ENCODE assay signal across 29 cellular contexts in genomic region chr6:46862381-46862780, GRCh38. TPM values are rescaled to one million over a fixed set of nuclear protein-coding genes. Genes with fewer than 3 reads are reported as not detected.
DNase-seq lines count a peak whose midpoint lies in the region; ATAC-seq and TF ChIP-seq lines count a peak whose summit lies in the region.
"Had no signal": no experiment of that assay in that cellular context is flagged by ENCODE, and none has a peak within 500 bp of the region (broad histone marks: within the 10 kb centered on the region; RNA-seq: fewer than 3 reads in every experiment).

No MANE protein-coding gene starts in this region.

- no peaks in the 10 kb centered on the region for H3K4me1 Mint-ChIP-seq in chondrocyte (ENCODE audit: low read depth)
- no peaks in the 10 kb centered on the region for H3K4me1 Mint-ChIP-seq in progenitor cell of endocrine pancreas (ENCODE audit: low read depth)
- H3K4me1 Mint-ChIP-seq: activated CD4-positive, alpha-beta memory T cell treated with anti-CD3 and anti-CD28 coated beads, Interleukin-2, amount 10 ng/mL, durations not matched to agents 7 days and 5 days; CD8-positive, alpha-beta memory T cell had no signal

- H3K4me3 Mint-ChIP-seq in chondrocyte (ENCODE audit: unreplicated experiment), result no peak overlapping the region
- H3K4me3 Mint-ChIP-seq in progenitor cell of endocrine pancreas (ENCODE audit: low read depth), result no peak overlapping the region
- H3K4me3 Mint-ChIP-seq: activated CD4-positive, alpha-beta memory T cell treated with anti-CD3 and anti-CD28 coated beads, Interleukin-2, amount 10 ng/mL, durations not matched to agents 7 days and 5 days; CD8-positive, alpha-beta memory T cell; nephron progenitor cell; stimulated activated naive CD8-positive, alpha-beta T cell treated with anti-CD3 and anti-CD28 coated beads, Interleukin-15, Interleukin-2, amounts not matched to agents 100 ng/mL and 50 ng/mL, for 24 hours had no signal

- TF ChIP-seq CTCF in chondrocyte (IDR thresholded peaks at IDR 0.05) (peak; percentile 24), progenitor cell of endocrine pancreas (IDR thresholded peaks at IDR 0.05; ENCODE audit: unreplicated experiment) (peak; percentile 19)

- no peaks in the 10 kb centered on the region for H3K9me3 Mint-ChIP-seq in chondrocyte (ENCODE audit: low read depth)
- no peaks in the 10 kb centered on the region for H3K9me3 Mint-ChIP-seq in progenitor cell of endocrine pancreas (ENCODE audit: low read depth)
- H3K9me3 Mint-ChIP-seq: activated CD4-positive, alpha-beta memory T cell treated with anti-CD3 and anti-CD28 coated beads, Interleukin-2, amount 10 ng/mL, durations not matched to agents 7 days and 5 days; nephron progenitor cell; stimulated activated naive CD8-positive, alpha-beta T cell treated with anti-CD3 and anti-CD28 coated beads, Interleukin-15, Interleukin-2, amounts not matched to agents 100 ng/mL and 50 ng/mL, for 24 hours had no signal

- H3K27ac Mint-ChIP-seq in chondrocyte (ENCODE audit: unreplicated experiment) (no peak overlapping the region), progenitor cell of endocrine pancreas (no peak overlapping the region)
- H3K27ac Mint-ChIP-seq: activated CD4-positive, alpha-beta memory T cell treated with anti-CD3 and anti-CD28 coated beads, Interleukin-2, amount 10 ng/mL, durations not matched to agents 7 days and 5 days; CD8-positive, alpha-beta memory T cell; nephron progenitor cell; stimulated activated naive CD8-positive, alpha-beta T cell treated with anti-CD3 and anti-CD28 coated beads, Interleukin-15, Interleukin-2, amounts not matched to agents 100 ng/mL and 50 ng/mL, for 24 hours had no signal

- H3K27me3 Mint-ChIP-seq in chondrocyte (ENCODE audit: low read depth) (peaks cover 7% of the 10 kb centered on the region), progenitor cell of endocrine pancreas (peaks cover 6% of the 10 kb centered on the region)
- H3K27me3 Mint-ChIP-seq: activated CD4-positive, alpha-beta memory T cell treated with anti-CD3 and anti-CD28 coated beads, Interleukin-2, amount 10 ng/mL, durations not matched to agents 7 days and 5 days had no signal

- peak; percentile 11 for DNase-seq in activated CD4-positive, alpha-beta T cell treated with anti-CD3 and anti-CD28 coated beads for 48 hours
- DNase-seq in activated CD4-positive, alpha-beta T cell treated with anti-CD3 and anti-CD28 coated beads, Interleukin-2, amount 50 U/mL, for 48 hours, result no peak
- DNase-seq in HuH-7 (ENCODE audit: low spot score) (peak; percentile 11), chondrocyte (ENCODE audit: low spot score) (no peak), progenitor cell of endocrine pancreas (ENCODE audit: low spot score, unreplicated experiment) (no peak), NCI-H345 treated with DMSO at 0.1 percent for 48 hours (lab: John Stamatoyannopoulos, UW; ENCODE audit: unreplicated experiment) (no peak), islet precursor cell (no peak)
- DNase-seq: activated CD4-positive, alpha-beta memory T cell treated with anti-CD3 and anti-CD28 coated beads, Interleukin-2, amount 10 ng/mL, durations not matched to agents 7 days and 5 days; activated naive CD4-positive, alpha-beta T cell treated with anti-CD3 and anti-CD28 coated beads, Interleukin-2, amount 50 U/mL, for 16 hours; amniotic stem cell; CD8-positive, alpha-beta memory T cell; colonic mucosa; DMS 273 treated with DMSO at 0.1 percent for 48 hours; effector CD4-positive, alpha-beta T cell; head of caudate nucleus; MG63; NCI-H1930; NCI-H524 treated with DMSO at 0.1 percent for 48 hours; nephron progenitor cell; small intestine; stimulated activated CD4-positive, alpha-beta T cell treated with anti-CD3 and anti-CD28 coated beads, Interleukin-1b, Interleukin-23, amount 100 ng/mL, for 48 hours; uterus had no signal

- ATAC-seq in GM19351 (IDR thresholded peaks at IDR 0.05; ENCODE audit: unreplicated experiment), result no peak
- ATAC-seq: A549, K562 had no signal

- no peaks in the 10 kb centered on the region for H3K36me3 Mint-ChIP-seq in chondrocyte (ENCODE audit: low read depth)
- H3K36me3 Mint-ChIP-seq in progenitor cell of endocrine pancreas (ENCODE audit: insufficient read depth), result no peaks in the 10 kb centered on the region
- H3K36me3 Mint-ChIP-seq: CD8-positive, alpha-beta memory T cell had no signal

RNA-seq across cellular contexts. Expression of gene ADGRF5, which starts 59.4 kb away (rescaled TPM):
- total RNA-seq in chondrocyte, result 0.67 to 0.95 TPM in 2 of 3 replicates, not detected in the other
- total RNA-seq in progenitor cell of endocrine pancreas, result 0.04 TPM in 1 of 2 replicates, not detected in the other
- total RNA-seq: activated CD4-positive, alpha-beta memory T cell treated with anti-CD3 and anti-CD28 coated beads, Interleukin-2, amount 10 ng/mL, durations not matched to agents 7 days and 5 days; CD8-positive, alpha-beta memory T cell; H4; osteocyte; T-helper 1 cell treated with Interleukin-12 subunit alpha and Interleukin-12 subunit beta and Interleukin-4 antibody, amounts not matched to agents 30 ng/mL and 1 ng/mL, for 36 hours had no signal

Comparison
In these comparisons a context has a peak if more than half of its experiments do, and no peak if none do; other contexts are left out.
1. DNase-seq: peak in activated CD4-positive, alpha-beta T cell treated with anti-CD3 and anti-CD28 coated beads for 48 hours (single experiment) and HuH-7 (single experiment); none in activated CD4-positive, alpha-beta T cell treated with anti-CD3 and anti-CD28 coated beads, Interleukin-2, amount 50 U/mL, for 48 hours (0 of 2), chondrocyte (single experiment), progenitor cell of endocrine pancreas (single experiment), NCI-H345 treated with DMSO at 0.1 percent for 48 hours (single experiment) and islet precursor cell (single experiment).